1 cellular context compared by ENCODE assay signal in genomic region chr19:47005873-47006272, GRCh38.
TF ChIP-seq lines count a peak whose summit lies in the region.

No MANE protein-coding gene starts in this region.

TF ChIP-seq in GM12878, 131 proteins besides CTCF, POLR2A, EP300 and RAD21 (continued from another document):
- no peak for TF ChIP-seq ZBTB40 (IDR thresholded peaks at IDR 0.05; ENCODE audit: borderline replicate concordance)
- TF ChIP-seq, protein P1, sequence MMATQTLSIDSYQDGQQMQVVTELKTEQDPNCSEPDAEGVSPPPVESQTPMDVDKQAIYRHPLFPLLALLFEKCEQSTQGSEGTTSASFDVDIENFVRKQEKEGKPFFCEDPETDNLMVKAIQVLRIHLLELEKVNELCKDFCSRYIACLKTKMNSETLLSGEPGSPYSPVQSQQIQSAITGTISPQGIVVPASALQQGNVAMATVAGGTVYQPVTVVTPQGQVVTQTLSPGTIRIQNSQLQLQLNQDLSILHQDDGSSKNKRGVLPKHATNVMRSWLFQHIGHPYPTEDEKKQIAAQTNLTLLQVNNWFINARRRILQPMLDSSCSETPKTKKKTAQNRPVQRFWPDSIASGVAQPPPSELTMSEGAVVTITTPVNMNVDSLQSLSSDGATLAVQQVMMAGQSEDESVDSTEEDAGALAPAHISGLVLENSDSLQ (IDR thresholded peaks at IDR 0.05): peak; percentile 42; the same call in 1 of the 2 replicates
